Comparison of ENCODE assay signal across 26 cellular contexts in the genomic region with DNA sequence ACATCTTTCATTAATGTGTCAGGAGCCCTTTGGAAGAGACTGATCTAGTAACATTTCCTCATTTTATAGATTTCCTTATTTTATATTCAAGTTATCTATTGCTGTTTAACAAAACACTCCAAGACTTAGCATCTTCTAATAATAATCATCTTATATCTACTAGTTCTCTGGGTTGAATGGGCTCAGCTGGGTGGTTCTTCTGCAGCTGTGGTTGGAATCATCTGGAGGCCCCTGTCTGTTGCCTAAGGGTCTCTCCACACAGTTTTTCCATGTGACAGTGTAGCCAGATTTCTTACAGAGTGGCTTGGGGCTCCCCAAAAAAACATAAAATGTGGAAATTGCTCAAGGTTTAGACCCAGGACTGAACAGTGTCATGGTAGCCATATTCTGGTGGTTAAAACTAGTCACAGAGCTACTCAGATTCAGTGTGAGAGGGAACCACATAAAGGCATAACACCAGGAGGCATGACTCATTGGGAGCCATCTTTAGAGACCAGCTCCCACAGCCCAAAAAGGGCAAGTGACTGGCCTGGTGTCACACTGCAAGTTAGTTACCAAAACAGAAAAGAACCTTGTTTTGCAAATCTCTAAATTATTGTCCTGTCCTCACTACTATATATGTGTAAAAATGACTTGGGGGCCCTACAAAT. TPM values are rescaled to one million over a fixed set of nuclear protein-coding genes. Genes with fewer than 3 reads are reported as not detected.
A peak's percentile ranks its signal among the peaks of the same experiment; 100 is the strongest.
DNase-seq lines count a peak whose midpoint lies in the region; ATAC-seq and TF ChIP-seq lines count a peak whose summit lies in the region.
"Had no signal": no experiment of that assay in that cellular context is flagged by ENCODE, and none has a peak within 500 bp of the region (broad histone marks: within the 10 kb centered on the region; RNA-seq: fewer than 3 reads in every experiment).

No MANE protein-coding gene starts in this region.

- no peak overlapping the region for H3K27ac ChIP-seq in osteoblast (ENCODE audit: low read depth, low read length)
- H3K27ac ChIP-seq: heart right ventricle, neural progenitor cell had no signal

- peak; percentile 83 for ATAC-seq in activated CD4-positive, alpha-beta T cell treated with anti-CD3 and anti-CD28 coated beads for 36 hours
- ATAC-seq: heart right ventricle, PC-3 had no signal

- no peaks in the 10 kb centered on the region for H3K27me3 ChIP-seq in osteoblast (ENCODE audit: insufficient read depth, low read length)
- H3K27me3 ChIP-seq: heart right ventricle, neural progenitor cell had no signal

- POLR2A ChIA-PET in activated CD4-positive, alpha-beta T cell treated with anti-CD3 and anti-CD28 coated beads for 36 hours (lab: Charles Lee), result no interaction called here

- H3K36me3 ChIP-seq in osteoblast (ENCODE audit: insufficient read depth, low read length), result peaks cover 28% of the 10 kb centered on the region
- H3K36me3 ChIP-seq: neural progenitor cell had no signal

- H3K4me3 ChIP-seq in osteoblast (ENCODE audit: insufficient read depth, low read length), result no peak overlapping the region
- H3K4me3 ChIP-seq: heart right ventricle, neural progenitor cell had no signal

- no peaks in the 10 kb centered on the region for H3K4me1 Mint-ChIP-seq in activated CD4-positive, alpha-beta T cell treated with anti-CD3 and anti-CD28 coated beads for 36 hours
- peaks cover 3% of the 10 kb centered on the region for H3K4me1 Mint-ChIP-seq in endothelial cell (ENCODE audit: unreplicated experiment)
- H3K4me1 Mint-ChIP-seq: neural progenitor cell had no signal

- H3K4me3 Mint-ChIP-seq in activated CD4-positive, alpha-beta T cell treated with anti-CD3 and anti-CD28 coated beads for 36 hours, result no peak overlapping the region
- peak overlapping the region; percentile 40 for H3K4me3 Mint-ChIP-seq in endothelial cell (ENCODE audit: unreplicated experiment)
- H3K4me3 Mint-ChIP-seq: neural progenitor cell had no signal

- H4K20me1 ChIP-seq in osteoblast (ENCODE audit: insufficient read depth, low read length), result peaks cover 6% of the 10 kb centered on the region

- DNase-seq in activated CD4-positive, alpha-beta T cell treated with anti-CD3 and anti-CD28 coated beads for 36 hours, result peak; percentile 34
- DNase-seq in activated CD4-positive, alpha-beta T cell treated with anti-CD3 and anti-CD28 coated beads, Interleukin-2, amount 50 U/mL, for 1 hour, result no peak
- DNase-seq in ELR (ENCODE audit: low read depth) (peak; percentile 53), OCI-M1 (lab: John Stamatoyannopoulos, UW) (peak; percentile 25), endothelial cell (ENCODE audit: low spot score) (no peak), AG08396 (ENCODE audit: low spot score) (no peak), osteoblast (ENCODE audit: insufficient read length, low spot score, missing footprints) (no peak), NCI-H69 (lab: John Stamatoyannopoulos, UW) (no peak)
- DNase-seq: 8988T; activated CD4-positive, alpha-beta T cell treated with anti-CD3 and anti-CD28 coated beads for 1 hour; activated effector memory CD4-positive, alpha-beta T cell treated with Interleukin-2 at 50 U/mL for 16 hours; AML-193; DMS53; effector CD8-positive, alpha-beta T cell; erythroblast; heart right ventricle; mammary epithelial cell; NCI-H1417; NCI-H2107; NCI-H446 treated with DMSO at 0.1 percent for 48 hours; PC-3; SHP77; stimulated activated CD8-positive, alpha-beta memory T cell treated with anti-CD3 and anti-CD28 coated beads, Interleukin-4, amount 100 ng/mL, for 48 hours; SW 1271 had no signal

- no peak overlapping the region for H2AFZ ChIP-seq in osteoblast (ENCODE audit: low read length)
- H2AFZ ChIP-seq: neural progenitor cell had no signal

- H3K4me1 ChIP-seq in osteoblast (ENCODE audit: insufficient read depth, low read length), result no peaks in the 10 kb centered on the region
- H3K4me1 ChIP-seq: heart right ventricle, neural progenitor cell had no signal

- H3K36me3 Mint-ChIP-seq in activated CD4-positive, alpha-beta T cell treated with anti-CD3 and anti-CD28 coated beads for 36 hours (ENCODE audit: low read depth), result no peaks in the 10 kb centered on the region
- peaks cover 23% of the 10 kb centered on the region for H3K36me3 Mint-ChIP-seq in endothelial cell (ENCODE audit: low read depth, unreplicated experiment)

- intact Hi-C loops in activated CD4-positive, alpha-beta T cell treated with anti-CD3 and anti-CD28 coated beads for 36 hours (cut with DNase I, micrococcal nuclease), result no loop called here

- TF ChIP-seq CTCF in endothelial cell (IDR thresholded peaks at IDR 0.05; ENCODE audit: unreplicated experiment) (no peak), osteoblast (IDR thresholded peaks at IDR 0.05; ENCODE audit: extremely low read depth, low read depth, low read length) (no peak)

- H3K79me2 ChIP-seq in osteoblast (ENCODE audit: insufficient read depth, low read length), result no peaks in the 10 kb centered on the region

- peaks cover 2% of the 10 kb centered on the region for H3K9me3 ChIP-seq in osteoblast (ENCODE audit: low read depth, low read length)

- CTCF ChIA-PET in activated CD4-positive, alpha-beta T cell treated with anti-CD3 and anti-CD28 coated beads for 36 hours (lab: Charles Lee), result interaction anchor here (0.9 kb wide), 2 partner anchors 10 to 33 kb away, joined by 3 to 4 read pairs; no protein-coding TSS in a partner anchor

- H3K27ac Mint-ChIP-seq in activated CD4-positive, alpha-beta T cell treated with anti-CD3 and anti-CD28 coated beads for 36 hours, result no peak overlapping the region
- no peak overlapping the region for H3K27ac Mint-ChIP-seq in endothelial cell (ENCODE audit: unreplicated experiment)
- H3K27ac Mint-ChIP-seq: neural progenitor cell, progenitor cell of endocrine pancreas had no signal

- peaks cover 2% of the 10 kb centered on the region for H3K27me3 Mint-ChIP-seq in activated CD4-positive, alpha-beta T cell treated with anti-CD3 and anti-CD28 coated beads for 36 hours
- H3K27me3 Mint-ChIP-seq in endothelial cell (ENCODE audit: unreplicated experiment), result no peaks in the 10 kb centered on the region
- H3K27me3 Mint-ChIP-seq: progenitor cell of endocrine pancreas had no signal

- H3K4me2 ChIP-seq in osteoblast (ENCODE audit: insufficient read depth, low read length), result no peak overlapping the region
- H3K4me2 ChIP-seq: neural progenitor cell had no signal

- peaks cover 8% of the 10 kb centered on the region for H3K9me3 Mint-ChIP-seq in activated CD4-positive, alpha-beta T cell treated with anti-CD3 and anti-CD28 coated beads for 36 hours (ENCODE audit: low read depth)
- H3K9me3 Mint-ChIP-seq in endothelial cell (ENCODE audit: unreplicated experiment), result no peaks in the 10 kb centered on the region

RNA-seq across cellular contexts. Expression of a gene that starts 11.5 kb away (rescaled TPM):
- total RNA-seq in activated CD4-positive, alpha-beta T cell treated with anti-CD3 and anti-CD28 coated beads for 36 hours, result not detected
- 19.4 TPM for total RNA-seq in endothelial cell (ENCODE audit: unreplicated experiment)
- 44.2 and 47.4 TPM in 2 replicates for total RNA-seq in osteoblast

RNA-seq across cellular contexts. Expression of a gene that starts 31.7 kb away (rescaled TPM):
- total RNA-seq in activated CD4-positive, alpha-beta T cell treated with anti-CD3 and anti-CD28 coated beads for 36 hours, result 10 to 100 TPM; 11.2 to 12.1 TPM
- 10.2 TPM for total RNA-seq in endothelial cell (ENCODE audit: unreplicated experiment)
- total RNA-seq in osteoblast, result 18.0 and 21.0 TPM in 2 replicates

Comparison
In these comparisons a context has a peak if more than half of its experiments do, and no peak if none do; other contexts are left out.
1. DNase-seq: peak in activated CD4-positive, alpha-beta T cell treated with anti-CD3 and anti-CD28 coated beads for 36 hours (single experiment), ELR (single experiment) and OCI-M1 (single experiment); none in activated CD4-positive, alpha-beta T cell treated with anti-CD3 and anti-CD28 coated beads, Interleukin-2, amount 50 U/mL, for 1 hour (single experiment), endothelial cell (single experiment), AG08396 (single experiment), osteoblast (single experiment) and NCI-H69 (single experiment).
2. RNA of a gene that starts 11.5 kb away (total RNA-seq): 44.2 to 47.4 TPM in osteoblast and 19.4 TPM in endothelial cell (single experiment); not detected in activated CD4-positive, alpha-beta T cell treated with anti-CD3 and anti-CD28 coated beads for 36 hours; every median in the first group is over 10 times any median in the second.